16 cellular contexts compared by ENCODE assay signal in genomic region chr17:83148317-83149044, GRCh38.
"Had no signal": no experiment of that assay in that cellular context is flagged by ENCODE, and none has a peak within 500 bp of the region (broad histone marks: within the 10 kb centered on the region; RNA-seq: fewer than 3 reads in every experiment).

No MANE protein-coding gene starts in this region.

- H3K4me3 ChIP-seq: esophagus squamous epithelium, lower lobe of right lung, suprapubic skin, transverse colon had no signal

- H3K9me3 ChIP-seq: esophagus squamous epithelium, lower lobe of right lung, suprapubic skin, transverse colon had no signal

- ATAC-seq: activated CD8-positive, alpha-beta T cell treated with anti-CD3 and anti-CD28 coated beads for 36 hours; activated T-cell treated with anti-CD3 and anti-CD28 coated beads, Interleukin-2, amount 50 U/mL, for 4 hours; lower lobe of right lung; stimulated activated naive CD8-positive, alpha-beta T cell treated with anti-CD3 and anti-CD28 coated beads, Interleukin-15, amount 100 ng/mL, for 72 hours had no signal

- H3K27me3 ChIP-seq: brain microvascular endothelial cell, suprapubic skin, transverse colon had no signal

- H3K27ac ChIP-seq: brain microvascular endothelial cell, esophagus squamous epithelium, lower lobe of right lung, suprapubic skin, transverse colon, WERI-Rb-1 had no signal

- DNase-seq: activated CD8-positive, alpha-beta T cell treated with anti-CD3 and anti-CD28 coated beads for 36 hours; activated naive CD4-positive, alpha-beta T cell treated with anti-CD3 and anti-CD28 coated beads for 36 hours; activated T-cell treated with anti-CD3 and anti-CD28 coated beads, Interleukin-2, amount 50 U/mL, for 4 hours; brain microvascular endothelial cell; cerebellar nuclear complex; dermis blood vessel endothelial cell; effector memory CD4-positive, alpha-beta T cell; esophagus squamous epithelium; lower lobe of right lung; nucleus accumbens; stimulated activated naive CD8-positive, alpha-beta T cell treated with anti-CD3 and anti-CD28 coated beads, Interleukin-15, amount 100 ng/mL, for 72 hours; transverse colon; WERI-Rb-1 had no signal

- H3K4me3 Mint-ChIP-seq: activated CD8-positive, alpha-beta T cell treated with anti-CD3 and anti-CD28 coated beads for 36 hours; activated naive CD4-positive, alpha-beta T cell treated with anti-CD3 and anti-CD28 coated beads for 36 hours; activated T-cell treated with anti-CD3 and anti-CD28 coated beads, Interleukin-2, amount 50 U/mL, for 4 hours; nephron; stimulated activated naive CD8-positive, alpha-beta T cell treated with anti-CD3 and anti-CD28 coated beads, Interleukin-15, amount 100 ng/mL, for 72 hours had no signal

- H3K27ac Mint-ChIP-seq: activated CD8-positive, alpha-beta T cell treated with anti-CD3 and anti-CD28 coated beads for 36 hours; activated naive CD4-positive, alpha-beta T cell treated with anti-CD3 and anti-CD28 coated beads for 36 hours; nephron; progenitor cell of endocrine pancreas; stimulated activated naive CD8-positive, alpha-beta T cell treated with anti-CD3 and anti-CD28 coated beads, Interleukin-15, amount 100 ng/mL, for 72 hours had no signal

- H3K9me3 Mint-ChIP-seq: activated CD8-positive, alpha-beta T cell treated with anti-CD3 and anti-CD28 coated beads for 36 hours; activated naive CD4-positive, alpha-beta T cell treated with anti-CD3 and anti-CD28 coated beads for 36 hours; activated T-cell treated with anti-CD3 and anti-CD28 coated beads, Interleukin-2, amount 50 U/mL, for 4 hours; stimulated activated naive CD8-positive, alpha-beta T cell treated with anti-CD3 and anti-CD28 coated beads, Interleukin-15, amount 100 ng/mL, for 72 hours had no signal

- H3K36me3 ChIP-seq: brain microvascular endothelial cell, esophagus squamous epithelium, lower lobe of right lung, suprapubic skin, transverse colon, WERI-Rb-1 had no signal
